ENCODE assay signal across 28 cellular contexts in genomic region chr2:16259010-16259409, GRCh38.
"Had no signal": no experiment of that assay in that cellular context is flagged by ENCODE, and none has a peak within 500 bp of the region (broad histone marks: within the 10 kb centered on the region; RNA-seq: fewer than 3 reads in every experiment).

No MANE protein-coding gene starts in this region.

- H3K4me1 Mint-ChIP-seq: activated B cell treated with CpG ODN at 0.5 μM for 24 hours; activated T-helper 17 cell treated with anti-CD3 and anti-CD28 coated beads, Interleukin-2, amount 50 U/mL, for 72 hours; T-helper 17 cell had no signal

- H3K4me3 Mint-ChIP-seq: activated B cell treated with CpG ODN at 0.5 μM for 24 hours; activated CD8-positive, alpha-beta T cell treated with anti-CD3 and anti-CD28 coated beads for 36 hours; activated naive CD8-positive, alpha-beta T cell; activated T-cell treated with anti-CD3 and anti-CD28 coated beads, Interleukin-2, amount 50 U/mL, for 4 hours; activated T-helper 17 cell treated with anti-CD3 and anti-CD28 coated beads, Interleukin-2, amount 50 U/mL, for 72 hours; effector memory CD8-positive, alpha-beta T cell; T-helper 17 cell; T-helper 2 cell treated with Interferon-gamma antibody and Interleukin-4, amounts not matched to agents 5 μg/mL and 100 μg/mL, for 36 hours had no signal

- H3K4me3 ChIP-seq: body of pancreas had no signal

- H3K27me3 Mint-ChIP-seq: T-helper 17 cell had no signal

- H3K27ac ChIP-seq: body of pancreas, epithelial cell of prostate, WERI-Rb-1 had no signal

- H3K27ac Mint-ChIP-seq: activated B cell treated with CpG ODN at 0.5 μM for 24 hours; activated CD8-positive, alpha-beta T cell treated with anti-CD3 and anti-CD28 coated beads for 36 hours; activated naive CD8-positive, alpha-beta T cell; activated T-helper 17 cell treated with anti-CD3 and anti-CD28 coated beads, Interleukin-2, amount 50 U/mL, for 72 hours; effector memory CD8-positive, alpha-beta T cell; T-helper 17 cell; T-helper 2 cell treated with Interferon-gamma antibody and Interleukin-4, amounts not matched to agents 5 μg/mL and 100 μg/mL, for 36 hours had no signal

- H3K36me3 Mint-ChIP-seq: activated naive CD8-positive, alpha-beta T cell had no signal

- H3K9me3 ChIP-seq: body of pancreas had no signal

- H3K36me3 ChIP-seq: WERI-Rb-1 had no signal

- H3K9me3 Mint-ChIP-seq: activated CD8-positive, alpha-beta T cell treated with anti-CD3 and anti-CD28 coated beads for 36 hours; activated T-cell treated with anti-CD3 and anti-CD28 coated beads, Interleukin-2, amount 50 U/mL, for 4 hours; T-helper 2 cell treated with Interferon-gamma antibody and Interleukin-4, amounts not matched to agents 5 μg/mL and 100 μg/mL, for 36 hours had no signal

- H3K27me3 ChIP-seq: body of pancreas had no signal

- DNase-seq: activated B cell treated with CpG ODN at 0.5 μM for 24 hours; activated CD4-positive, alpha-beta T cell treated with anti-CD3 and anti-CD28 coated beads for 48 hours; activated CD4-positive, alpha-beta T cell treated with anti-CD3 and anti-CD28 coated beads, Interleukin-2, amount 50 U/mL, for 1 hour; activated CD4-positive, alpha-beta T cell treated with anti-CD3 and anti-CD28 coated beads, Interleukin-2, amount 50 U/mL, for 48 hours; activated CD8-positive, alpha-beta memory T cell treated with anti-CD3 and anti-CD28 coated beads for 24 hours; activated CD8-positive, alpha-beta T cell treated with anti-CD3 and anti-CD28 coated beads for 36 hours; activated effector memory CD4-positive, alpha-beta T cell treated with Interleukin-2 at 50 U/mL for 16 hours; activated gamma-delta T cell treated with Interleukin-2 at 50 U/mL for 16 hours; activated naive CD4-positive, alpha-beta T cell treated with anti-CD3 and anti-CD28 coated beads, Interleukin-2, amount 50 U/mL, for 16 hours; activated naive CD4-positive, alpha-beta T cell treated with Interleukin-2 at 50 U/mL for 16 hours; activated T-cell treated with anti-CD3 and anti-CD28 coated beads, Interleukin-2, amount 50 U/mL, for 4 hours; amniotic stem cell; aorta; body of pancreas; caudate nucleus; cortex of kidney; dermis blood vessel endothelial cell; effector CD4-positive, alpha-beta T cell; effector memory CD8-positive, alpha-beta T cell; foreskin fibroblast; head of caudate nucleus; T-helper 17 cell; T1000; WERI-Rb-1 had no signal
